ENCODE assay signal across 11 cellular contexts in genomic region chr10:16987129-16987670, GRCh38.
A peak's percentile ranks its signal among the peaks of the same experiment; 100 is the strongest.
DNase-seq lines count a peak whose midpoint lies in the region; ATAC-seq, FAIRE-seq and TF ChIP-seq lines count a peak whose summit lies in the region.
"Had no signal": no experiment of that assay in that cellular context is flagged by ENCODE, and none has a peak within 500 bp of the region (broad histone marks: within the 10 kb centered on the region; RNA-seq: fewer than 3 reads in every experiment).

No MANE protein-coding gene starts in this region.

- TF ChIP-seq CTCF in astrocyte (IDR thresholded peaks at IDR 0.05; ENCODE audit: insufficient read depth, low read depth, low read length) (no peak), foreskin fibroblast (IDR thresholded peaks at IDR 0.05; ENCODE audit: low read depth, low read length) (no peak), progenitor cell of endocrine pancreas (IDR thresholded peaks at IDR 0.05; ENCODE audit: unreplicated experiment) (no peak)

- H3K4me3 Mint-ChIP-seq in astrocyte (ENCODE audit: unreplicated experiment) (no peak overlapping the region), progenitor cell of endocrine pancreas (ENCODE audit: low read depth) (no peak overlapping the region)
- H3K4me3 Mint-ChIP-seq in activated T-cell treated with anti-CD3 and anti-CD28 coated beads, Interleukin-2, amount 50 U/mL, for 4 hours = no peak overlapping the region
- H3K4me3 Mint-ChIP-seq: activated CD4-positive, alpha-beta T cell treated with anti-CD3 and anti-CD28 coated beads, Interleukin-2, amount 10 ng/mL, durations not matched to agents 7 days and 5 days had no signal

- ATAC-seq in HG03139 (IDR thresholded peaks at IDR 0.05; ENCODE audit: unreplicated experiment) (no peak), HG03378 (IDR thresholded peaks at IDR 0.05; ENCODE audit: unreplicated experiment) (no peak)
- ATAC-seq in activated T-cell treated with anti-CD3 and anti-CD28 coated beads, Interleukin-2, amount 50 U/mL, for 4 hours = no peak
- ATAC-seq: HCT116 had no signal

- H3K4me2 ChIP-seq in astrocyte (ENCODE audit: low read length) = peak overlapping the region; percentile 80

- H3K9me3 Mint-ChIP-seq in astrocyte (ENCODE audit: unreplicated experiment) (no peaks in the 10 kb centered on the region), progenitor cell of endocrine pancreas (ENCODE audit: low read depth) (peaks cover 3% of the 10 kb centered on the region)
- no peaks in the 10 kb centered on the region for H3K9me3 Mint-ChIP-seq in activated T-cell treated with anti-CD3 and anti-CD28 coated beads, Interleukin-2, amount 50 U/mL, for 4 hours
- H3K9me3 Mint-ChIP-seq: activated CD4-positive, alpha-beta T cell treated with anti-CD3 and anti-CD28 coated beads, Interleukin-2, amount 10 ng/mL, durations not matched to agents 7 days and 5 days had no signal

- H3K27me3 Mint-ChIP-seq in astrocyte (ENCODE audit: low read depth, unreplicated experiment) = no peaks in the 10 kb centered on the region
- H3K27me3 Mint-ChIP-seq in progenitor cell of endocrine pancreas = no peaks in the 10 kb centered on the region
- H3K27me3 Mint-ChIP-seq in activated T-cell treated with anti-CD3 and anti-CD28 coated beads, Interleukin-2, amount 50 U/mL, for 4 hours (ENCODE audit: low read depth) = no peaks in the 10 kb centered on the region

- H3K4me1 Mint-ChIP-seq in astrocyte (ENCODE audit: low read depth, unreplicated experiment) (peaks cover 32% of the 10 kb centered on the region), progenitor cell of endocrine pancreas (ENCODE audit: low read depth) (peaks cover 11% of the 10 kb centered on the region)
- no peaks in the 10 kb centered on the region for H3K4me1 Mint-ChIP-seq in activated T-cell treated with anti-CD3 and anti-CD28 coated beads, Interleukin-2, amount 50 U/mL, for 4 hours (ENCODE audit: low read depth)
- H3K4me1 Mint-ChIP-seq: activated CD4-positive, alpha-beta T cell treated with anti-CD3 and anti-CD28 coated beads, Interleukin-2, amount 10 ng/mL, durations not matched to agents 7 days and 5 days had no signal

- H3K27ac Mint-ChIP-seq in astrocyte (ENCODE audit: unreplicated experiment) (peak overlapping the region; percentile 99), progenitor cell of endocrine pancreas (peak overlapping the region; percentile 68)
- H3K27ac Mint-ChIP-seq: activated CD4-positive, alpha-beta T cell treated with anti-CD3 and anti-CD28 coated beads, Interleukin-2, amount 10 ng/mL, durations not matched to agents 7 days and 5 days had no signal

- no peaks in the 10 kb centered on the region for H3K36me3 ChIP-seq in astrocyte (ENCODE audit: insufficient read depth, low read length)
- H3K36me3 ChIP-seq: cardiac muscle cell had no signal

- FAIRE-seq in astrocyte (lab: Jason Lieb, UNC) = no peak

- H3K9me3 ChIP-seq in astrocyte (ENCODE audit: insufficient read depth, low read depth, low read length) = no peaks in the 10 kb centered on the region

- peak overlapping the region; percentile 11 for H2AFZ ChIP-seq in astrocyte (ENCODE audit: low read depth, low read length)

- H3K27ac ChIP-seq in astrocyte (ENCODE audit: low read depth, low read length) = peak overlapping the region; percentile 100
- H3K27ac ChIP-seq: cardiac muscle cell had no signal

- no peaks in the 10 kb centered on the region for H3K27me3 ChIP-seq in astrocyte (ENCODE audit: insufficient read depth, low read length)
- H3K27me3 ChIP-seq: cardiac muscle cell had no signal

- peaks cover 27% of the 10 kb centered on the region for H3K4me1 ChIP-seq in astrocyte (ENCODE audit: insufficient read depth, low read length)

- peak overlapping the region; percentile 88 for H3K9ac ChIP-seq in astrocyte (ENCODE audit: low read length)

- H3K36me3 Mint-ChIP-seq in astrocyte (ENCODE audit: low read depth, unreplicated experiment) = no peaks in the 10 kb centered on the region
- H3K36me3 Mint-ChIP-seq in progenitor cell of endocrine pancreas (ENCODE audit: insufficient read depth) = no peaks in the 10 kb centered on the region
- H3K36me3 Mint-ChIP-seq in activated T-cell treated with anti-CD3 and anti-CD28 coated beads, Interleukin-2, amount 50 U/mL, for 4 hours (ENCODE audit: insufficient read depth) = peaks cover 8% of the 10 kb centered on the region

- H3K4me3 ChIP-seq in astrocyte (ENCODE audit: insufficient read depth, low read depth, low read length) (peak overlapping the region; percentile 11), foreskin fibroblast (ENCODE audit: low read depth in 1 of 2, low read length in 2 of 2) (peak overlapping the region in 1 of 2 donors; percentile 28)
- H3K4me3 ChIP-seq: cardiac muscle cell had no signal

- H4K20me1 ChIP-seq in astrocyte (ENCODE audit: insufficient read depth, low read length) = no peaks in the 10 kb centered on the region

- DNase-seq in EH (ENCODE audit: low read depth) = peak; percentile 89
- DNase-seq in astrocyte (ENCODE audit: low read depth) = peak; percentile 96
- peak; percentile 70 to 86 for DNase-seq in foreskin fibroblast
- no peak for DNase-seq in progenitor cell of endocrine pancreas (ENCODE audit: low spot score, unreplicated experiment)
- no peak for DNase-seq in NCI-H1694 treated with DMSO at 0.1 percent for 48 hours (lab: John Stamatoyannopoulos, UW)
- DNase-seq in activated T-cell treated with anti-CD3 and anti-CD28 coated beads, Interleukin-2, amount 50 U/mL, for 4 hours = no peak
- DNase-seq: activated CD4-positive, alpha-beta T cell treated with anti-CD3 and anti-CD28 coated beads, Interleukin-2, amount 10 ng/mL, durations not matched to agents 7 days and 5 days had no signal

- no peaks in the 10 kb centered on the region for H3K79me2 ChIP-seq in astrocyte (ENCODE audit: insufficient read depth, low read length)

Comparison
In these comparisons a context has a peak if more than half of its experiments do, and no peak if none do; other contexts are left out.
1. DNase-seq: peak in EH (single experiment), astrocyte (single experiment) and foreskin fibroblast (2 of 2); none in progenitor cell of endocrine pancreas (single experiment), NCI-H1694 treated with DMSO at 0.1 percent for 48 hours (single experiment) and activated T-cell treated with anti-CD3 and anti-CD28 coated beads, Interleukin-2, amount 50 U/mL, for 4 hours (single experiment).